20 cellular contexts compared by ENCODE assay signal in genomic region chr3:174403831-174404230, GRCh38.
"Had no signal": no experiment of that assay in that cellular context is flagged by ENCODE, and none has a peak within 500 bp of the region (broad histone marks: within the 10 kb centered on the region; RNA-seq: fewer than 3 reads in every experiment).

No MANE protein-coding gene starts in this region.

- ATAC-seq: HepG2, K562 had no signal

- H3K4me3 ChIP-seq: K562, SJCRH30, SK-N-MC had no signal

- H3K27ac ChIP-seq: KMS-11, RWPE1, SJCRH30, SK-N-MC had no signal

- DNase-seq: Kasumi-1, MM.1S, NCI-H1092 treated with DMSO at 0.1 percent for 48 hours, NCI-H1436, NCI-H187, NCI-H2029, NCI-H2081 treated with DMSO at 0.1 percent for 48 hours, NCI-H2171, NCI-H226, NCI-H446, NCI-H510A, NCI-H524 treated with DMSO at 0.1 percent for 48 hours, NCI-H774, SHP77, SJCRH30 had no signal

- H3K4me1 ChIP-seq: SJCRH30 had no signal

- H3K36me3 ChIP-seq: SJCRH30 had no signal

- H3K27me3 ChIP-seq: SJCRH30 had no signal
